In genomic region chr1:244970661-244971523, GRCh38 we compare ENCODE assay signal across 8 cellular contexts.
DNase-seq lines count a peak whose midpoint lies in the region; ATAC-seq and TF ChIP-seq lines count a peak whose summit lies in the region.

No MANE protein-coding gene starts in this region.

- intact Hi-C loops in left ventricle myocardium inferior (cut with micrococcal nuclease), result loop anchor here (2.0 to 10.0 kb wide), 2 partner anchors 108 to 136 kb away; partner anchors contain the start of gene COX20
- intact Hi-C loops in prostate gland (cut with DNase I), result loop anchor here (1.0 to 10.0 kb wide), 5 partner anchors 71 to 1604 kb away; partner anchors contain the start of genes COX20, DESI2 and HNRNPU

- CTCF ChIA-PET in T-cell (lab: Charles Lee), result interaction anchor here (0.6 to 1.9 kb wide), 12 partner anchors 21 to 1134 kb away, joined by 3 to 12 read pairs (median 4); partner anchors contain the start of gene HNRNPU (in 2 of the 2)

- under 1% methylated on average over 70 of the region's 72 CpGs for WGBS in prostate gland
- under 1% methylated on average over 67 of the region's 72 CpGs for WGBS in urinary bladder

- ATAC-seq in HG02884 (IDR thresholded peaks at IDR 0.05; ENCODE audit: unreplicated experiment) (peak; percentile 59), T-cell (replicated peaks in 1 of 4) (peak; percentile 78 to 88 (median 83))

- no peaks in the 10 kb centered on the region for H3K9me3 Mint-ChIP-seq in T-cell

- H3K4me3 ChIP-seq in left ventricle myocardium inferior (peak overlapping the region; percentile 81), prostate gland (peak overlapping the region; percentile 71 to 74), urinary bladder (ENCODE audit: low read depth, low read length) (peak overlapping the region; percentile 86)

- H3K36me3 Mint-ChIP-seq in T-cell, result no peaks in the 10 kb centered on the region

- H3K36me3 ChIP-seq in left ventricle myocardium inferior, result no peaks in the 10 kb centered on the region
- no peaks in the 10 kb centered on the region for H3K36me3 ChIP-seq in prostate gland
- H3K36me3 ChIP-seq in urinary bladder (ENCODE audit: insufficient read depth), result no peaks in the 10 kb centered on the region

- H3K27ac Mint-ChIP-seq in T-cell, result peak overlapping the region; percentile 96 to 99

- H3K27me3 ChIP-seq in left ventricle myocardium inferior (ENCODE audit: low read depth), result no peaks in the 10 kb centered on the region
- no peaks in the 10 kb centered on the region for H3K27me3 ChIP-seq in prostate gland (replicated peaks; ENCODE audit: insufficient read depth)

- H3K9me3 ChIP-seq in left ventricle myocardium inferior (replicated peaks) (no peaks in the 10 kb centered on the region), prostate gland (no peaks in the 10 kb centered on the region)

- H3K4me1 ChIP-seq in left ventricle myocardium inferior, result peaks cover 40% of the 10 kb centered on the region
- H3K4me1 ChIP-seq in prostate gland (replicated peaks), result peaks cover 6% of the 10 kb centered on the region
- H3K4me1 ChIP-seq in urinary bladder (ENCODE audit: insufficient read depth), result no peaks in the 10 kb centered on the region

- in situ Hi-C loops in GM13977 (cut with MboI; ENCODE audit: low pct_unique_long_range_greater_than_20kb, low sequenced_read_pairs, unreplicated experiment), result no loop called here

- peak overlapping the region; percentile 89 to 97 (median 92) for H3K4me3 Mint-ChIP-seq in T-cell

- H3K27ac ChIP-seq in left ventricle myocardium inferior (replicated peaks) (peak overlapping the region; percentile 100), prostate gland (peak overlapping the region; percentile 99 to 100), urinary bladder (ENCODE audit: low read depth) (peak overlapping the region; percentile 100)

- H3K27me3 Mint-ChIP-seq in T-cell, result no peaks in the 10 kb centered on the region

- TF ChIP-seq CTCF in GM13977 (IDR thresholded peaks at IDR 0.05; ENCODE audit: extremely low read depth, insufficient read depth, missing control alignments), result peak; percentile 70
- peak; percentile 69 for TF ChIP-seq CTCF in left ventricle myocardium inferior (IDR thresholded peaks at IDR 0.05; ENCODE audit: borderline replicate concordance)
- peak; percentile 50 to 81 (median 64) for TF ChIP-seq CTCF in prostate gland (IDR thresholded peaks at IDR 0.05)

- POLR2A ChIA-PET in T-cell (lab: Charles Lee), result interaction anchor here (0.5 to 3.8 kb wide), 14 partner anchors 8 to 1610 kb away, joined by 3 to 68 read pairs (median 4); partner anchors contain the start of gene HNRNPU (in 1 of the 2)

- TF ChIP-seq POLR2A in prostate gland (IDR thresholded peaks at IDR 0.05), result peak; percentile 63

- peaks cover 0 to 25% (median 17%) of the 10 kb centered on the region in 3 donors for H3K4me1 Mint-ChIP-seq in T-cell

- peak; percentile 84 for DNase-seq in GM13977 (ENCODE audit: low spot score)
- DNase-seq in NCI-H146 (lab: John Stamatoyannopoulos, UW), result peak; percentile 99
- peak; percentile 90 to 96 (median 93) for DNase-seq in T-cell
- DNase-seq in amniotic epithelial cell (ENCODE audit: low read depth), result peak; percentile 95
- peak; percentile 93 for DNase-seq in left ventricle myocardium inferior
- peak; percentile 93 for DNase-seq in prostate gland (ENCODE audit: low spot score)

Comparison
In these comparisons a context has a peak if more than half of its experiments do, and no peak if none do; other contexts are left out.
1. Peak in every context shown above with its lines: DNase-seq, ATAC-seq, H3K4me3 ChIP-seq and H3K27ac ChIP-seq.